ENCODE assay signal across 8 cellular contexts in genomic region chr11:46363455-46363920, GRCh38. TPM values are rescaled to one million over a fixed set of nuclear protein-coding genes. Genes with fewer than 3 reads are reported as not detected.
DNase-seq lines count a peak whose midpoint lies in the region; ATAC-seq and TF ChIP-seq lines count a peak whose summit lies in the region.

No MANE protein-coding gene starts in this region.

- peak; percentile 2 for ATAC-seq in sciatic nerve
- ATAC-seq in HG02678 (IDR thresholded peaks at IDR 0.05; ENCODE audit: unreplicated experiment), result no peak
- no peak for ATAC-seq in HG03432 (IDR thresholded peaks at IDR 0.05; ENCODE audit: unreplicated experiment)
- no peak for ATAC-seq in GM21423 (IDR thresholded peaks at IDR 0.05; ENCODE audit: unreplicated experiment)

- DNase-seq in GM04504 (ENCODE audit: low read depth) (peak; percentile 50), cardiac muscle cell (ENCODE audit: low read depth in 1 of 2, low spot score in 1 of 2) (no peak), sciatic nerve (ENCODE audit: low spot score) (no peak), NCI-H2171 treated with DMSO at 0.1 percent for 48 hours (lab: John Stamatoyannopoulos, UW) (no peak)

- TF ChIP-seq CTCF in VCaP (conservative IDR thresholded peaks at IDR 0.05), result no peak
- TF ChIP-seq CTCF in cardiac muscle cell (IDR thresholded peaks at IDR 0.05; ENCODE audit: low read depth, low read length), result no peak

- no peak overlapping the region for H3K4me3 ChIP-seq in cardiac muscle cell

- no peaks in the 10 kb centered on the region for H3K9me3 ChIP-seq in cardiac muscle cell (ENCODE audit: low read depth)

- intact Hi-C loops in sciatic nerve (cut with DNase I), result no loop called here

- no peaks in the 10 kb centered on the region for H3K36me3 ChIP-seq in cardiac muscle cell

- H3K27ac ChIP-seq in VCaP (peak overlapping the region; percentile 57), cardiac muscle cell (peak overlapping the region; percentile 6)

- H3K4me1 ChIP-seq in cardiac muscle cell (ENCODE audit: low read depth), result peaks cover 36% of the 10 kb centered on the region

- H3K27me3 ChIP-seq in cardiac muscle cell, result no peaks in the 10 kb centered on the region

RNA-seq across cellular contexts. Expression of gene DGKZ, which starts 16.2 kb away (rescaled TPM):
- total RNA-seq in cardiac muscle cell (81.8 TPM in 2 replicates), sciatic nerve (45.5 TPM)
- 48.3 and 48.5 TPM in 2 replicates for polyA plus RNA-seq in cardiac muscle cell

RNA-seq across cellular contexts. Expression of gene MDK, which starts 18.0 kb away (rescaled TPM):
- 2,973 and 4,339 TPM in 2 replicates for total RNA-seq in cardiac muscle cell
- 3,396 and 3,769 TPM in 2 replicates for polyA plus RNA-seq in cardiac muscle cell
- 92.7 TPM for total RNA-seq in sciatic nerve

RNA-seq across cellular contexts. Expression of gene CHRM4, which starts 28.1 kb away (rescaled TPM):
- total RNA-seq in cardiac muscle cell (0.51 and 0.56 TPM in 2 replicates), sciatic nerve (not detected)
- polyA plus RNA-seq in cardiac muscle cell, result not detected in 2 replicates

Comparison
In these comparisons a context has a peak if more than half of its experiments do, and no peak if none do; other contexts are left out.
1. RNA of gene MDK, which starts 18.0 kb away (total RNA-seq): 2,973 to 4,339 TPM in cardiac muscle cell; 92.7 TPM in sciatic nerve (single experiment); every median in the first group is over 10 times any median in the second.